In genomic region chr11:64667154-64667745, GRCh38 we compare ENCODE assay signal across 30 cellular contexts. TPM values are rescaled to one million over a fixed set of nuclear protein-coding genes. Genes with fewer than 3 reads are reported as not detected.
"Had no signal": no experiment of that assay in that cellular context is flagged by ENCODE, and none has a peak within 500 bp of the region (broad histone marks: within the 10 kb centered on the region; RNA-seq: fewer than 3 reads in every experiment).

No MANE protein-coding gene starts in this region.

- DNase-seq: cortex of kidney; effector memory CD8-positive, alpha-beta T cell; foreskin fibroblast; glutamatergic neuron; heart right ventricle; hippocampal formation; immature natural killer cell; islet precursor cell; kidney glomerular epithelial cell; left colon; left ventricle myocardium superior; naive B cell; nucleus accumbens; spleen; stimulated activated CD4-positive, alpha-beta T cell treated with anti-CD3 and anti-CD28 coated beads, Interleukin-4, amount 100 ng/mL, for 4 hours; stimulated activated naive CD8-positive, alpha-beta T cell treated with anti-CD3 and anti-CD28 coated beads, Interleukin-15, Interleukin-2, amounts not matched to agents 100 U/mL and 50 U/mL, for 24 hours; testis; tibial artery had no signal

- H3K27ac Mint-ChIP-seq: effector memory CD8-positive, alpha-beta T cell; memory B cell; naive B cell; stimulated activated memory B cell treated with anti-CD40 and anti-IgM and Interleukin-4, amounts not matched to agents 10 μg/mL and 1 μg/mL and 100 μg/mL, for 72 hours; type B pancreatic cell had no signal

- H3K27ac ChIP-seq: epithelial cell of prostate, heart right ventricle, psoas muscle, skin epidermis, spleen, testis, tibial artery had no signal

- H3K36me3 Mint-ChIP-seq: immature natural killer cell; memory B cell; naive B cell; natural killer cell treated with Interleukin-12 subunit alpha and Interleukin-12 subunit beta and Interleukin-15 and Interleukin-18, amount 100 ng/mL, for 72 hours; stimulated activated memory B cell treated with anti-CD40 and anti-IgM and Interleukin-4, amounts not matched to agents 10 μg/mL and 1 μg/mL and 100 μg/mL, for 72 hours; type B pancreatic cell had no signal

- H3K9me3 Mint-ChIP-seq: effector memory CD8-positive, alpha-beta T cell; immature natural killer cell; memory B cell; natural killer cell treated with Interleukin-12 subunit alpha and Interleukin-12 subunit beta and Interleukin-15 and Interleukin-18, amount 100 ng/mL, for 72 hours; neural crest cell; type B pancreatic cell had no signal

- H3K27me3 ChIP-seq: testis had no signal

- H3K36me3 ChIP-seq: heart right ventricle, spleen, tibial artery had no signal

- H3K4me3 ChIP-seq: heart right ventricle, lung, psoas muscle, skin epidermis, spleen, testis, tibial artery had no signal

- H3K9me3 ChIP-seq: heart right ventricle, psoas muscle, spleen, testis, tibial artery had no signal

- H3K4me3 Mint-ChIP-seq: effector memory CD8-positive, alpha-beta T cell; immature natural killer cell; memory B cell; naive B cell; natural killer cell treated with Interleukin-12 subunit alpha and Interleukin-12 subunit beta and Interleukin-15 and Interleukin-18, amount 100 ng/mL, for 72 hours; neural crest cell; stimulated activated memory B cell treated with anti-CD40 and anti-IgM and Interleukin-4, amounts not matched to agents 10 μg/mL and 1 μg/mL and 100 μg/mL, for 72 hours; type B pancreatic cell had no signal

- H3K4me1 ChIP-seq: psoas muscle, testis, tibial artery had no signal

- H3K4me1 Mint-ChIP-seq: immature natural killer cell, neural crest cell had no signal

- ATAC-seq: effector memory CD8-positive, alpha-beta T cell; esophagus mucosa; heart right ventricle; left colon; left ventricle myocardium superior; natural killer cell treated with Interleukin-12 subunit alpha and Interleukin-12 subunit beta and Interleukin-15 and Interleukin-18, amount 100 ng/mL, for 72 hours; psoas muscle; right cardiac atrium; stimulated activated memory B cell treated with anti-CD40 and anti-IgM and Interleukin-4, amounts not matched to agents 10 μg/mL and 1 μg/mL and 100 μg/mL, for 72 hours had no signal

RNA-seq across cellular contexts. Expression of gene NRXN2, which starts 55.7 kb away (rescaled TPM):
- total RNA-seq: dermis microvascular lymphatic vessel endothelial cell had no signal
